12 cellular contexts compared by ENCODE assay signal in genomic region chr12:67358686-67359374, GRCh38.
DNase-seq lines count a peak whose midpoint lies in the region; ATAC-seq, FAIRE-seq and TF ChIP-seq lines count a peak whose summit lies in the region.
"Had no signal": no experiment of that assay in that cellular context is flagged by ENCODE, and none has a peak within 500 bp of the region (broad histone marks: within the 10 kb centered on the region; RNA-seq: fewer than 3 reads in every experiment).

No MANE protein-coding gene starts in this region.

- POLR2A ChIA-PET in CD8-positive, alpha-beta memory T cell (lab: Charles Lee) = no interaction called here

- FAIRE-seq in endometrium (lab: Jason Lieb, UNC) = peak; percentile 48

- peaks cover 40% of the 10 kb centered on the region for H3K27me3 ChIP-seq in BE2C
- no peaks in the 10 kb centered on the region for H3K27me3 ChIP-seq in CD8-positive, alpha-beta memory T cell (ENCODE audit: insufficient read depth, low read length, poor library complexity, severe bottlenecking)

- no peaks in the 10 kb centered on the region for H3K36me3 ChIP-seq in BE2C
- H3K36me3 ChIP-seq in CD8-positive, alpha-beta memory T cell (ENCODE audit: insufficient read depth, low read length) = no peaks in the 10 kb centered on the region
- H3K36me3 ChIP-seq: HAP-1 had no signal

- no peak overlapping the region for H3K27ac ChIP-seq in CD8-positive, alpha-beta memory T cell (ENCODE audit: low read depth, low read length)
- H3K27ac ChIP-seq: coronary artery had no signal

- H3K4me3 ChIP-seq in skeletal muscle cell (ENCODE audit: low read depth, low read length) = no peak overlapping the region
- no peak overlapping the region for H3K4me3 ChIP-seq in BE2C (ENCODE audit: low read depth, low read length)
- no peak overlapping the region for H3K4me3 ChIP-seq in CD8-positive, alpha-beta memory T cell (ENCODE audit: low read length)
- H3K4me3 ChIP-seq: coronary artery, HAP-1 had no signal

- H3K9me3 ChIP-seq in BE2C = no peaks in the 10 kb centered on the region
- no peaks in the 10 kb centered on the region for H3K9me3 ChIP-seq in CD8-positive, alpha-beta memory T cell (ENCODE audit: low read length)
- H3K9me3 ChIP-seq: HAP-1 had no signal

- peaks cover 0 to 6% (median 0%) of the 10 kb centered on the region in 3 donors for H3K36me3 Mint-ChIP-seq in CD8-positive, alpha-beta memory T cell
- H3K36me3 Mint-ChIP-seq: IgD-negative memory B cell had no signal

- peak; percentile 49 for ATAC-seq in GM21390 (IDR thresholded peaks at IDR 0.05; ENCODE audit: unreplicated experiment)
- ATAC-seq: activated CD8-positive, alpha-beta memory T cell treated with anti-CD3 and anti-CD28 coated beads, Interleukin-2, amount 10 ng/mL, durations not matched to agents 7 days and 5 days had no signal

- peaks cover 4% of the 10 kb centered on the region for H3K4me1 ChIP-seq in BE2C
- peaks cover 4% of the 10 kb centered on the region for H3K4me1 ChIP-seq in CD8-positive, alpha-beta memory T cell (ENCODE audit: insufficient read depth, low read length)

- no peaks in the 10 kb centered on the region for H3K9me3 Mint-ChIP-seq in CD8-positive, alpha-beta memory T cell

- H3K4me1 Mint-ChIP-seq in CD8-positive, alpha-beta memory T cell = peaks cover 8 to 15% (median 10%) of the 10 kb centered on the region in 3 donors

- no peak overlapping the region for H3K4me3 Mint-ChIP-seq in CD8-positive, alpha-beta memory T cell
- H3K4me3 Mint-ChIP-seq: activated CD8-positive, alpha-beta memory T cell treated with anti-CD3 and anti-CD28 coated beads, Interleukin-2, amount 10 ng/mL, durations not matched to agents 7 days and 5 days; IgD-negative memory B cell had no signal

- H3K27ac Mint-ChIP-seq in CD8-positive, alpha-beta memory T cell = no peak overlapping the region
- H3K27ac Mint-ChIP-seq: activated CD8-positive, alpha-beta memory T cell treated with anti-CD3 and anti-CD28 coated beads, Interleukin-2, amount 10 ng/mL, durations not matched to agents 7 days and 5 days had no signal

- CTCF ChIA-PET in CD8-positive, alpha-beta memory T cell (lab: Charles Lee) = interaction anchor here (1.0 to 9.7 kb wide), 2 partner anchors 84 to 582 kb away, joined by 3 to 142 read pairs; no protein-coding TSS in a partner anchor

- DNase-seq in NCI-H2107 treated with DMSO at 0.1 percent for 48 hours (lab: John Stamatoyannopoulos, UW; ENCODE audit: unreplicated experiment) = peak; percentile 97
- peak; percentile 95 for DNase-seq in skeletal muscle cell (ENCODE audit: low read depth)
- DNase-seq in BE2C = no peak
- DNase-seq in CD8-positive, alpha-beta memory T cell = no peak
- DNase-seq in activated CD4-positive, alpha-beta T cell treated with anti-CD3 and anti-CD28 coated beads for 1 hour = no peak
- DNase-seq: activated CD8-positive, alpha-beta memory T cell treated with anti-CD3 and anti-CD28 coated beads, Interleukin-2, amount 10 ng/mL, durations not matched to agents 7 days and 5 days; RPMI8226 had no signal

- TF ChIP-seq CTCF in BE2C (IDR thresholded peaks at IDR 0.05; ENCODE audit: low read depth, low read length) = no peak

- peaks cover 0 to 4% of the 10 kb centered on the region in 2 donors for H3K27me3 Mint-ChIP-seq in CD8-positive, alpha-beta memory T cell
- H3K27me3 Mint-ChIP-seq: activated CD8-positive, alpha-beta memory T cell treated with anti-CD3 and anti-CD28 coated beads, Interleukin-2, amount 10 ng/mL, durations not matched to agents 7 days and 5 days; IgD-negative memory B cell had no signal

Comparison
In these comparisons a context has a peak if more than half of its experiments do, and no peak if none do; other contexts are left out.
1. DNase-seq: peak in NCI-H2107 treated with DMSO at 0.1 percent for 48 hours (single experiment) and skeletal muscle cell (single experiment); none in BE2C (single experiment), CD8-positive, alpha-beta memory T cell (0 of 5) and activated CD4-positive, alpha-beta T cell treated with anti-CD3 and anti-CD28 coated beads for 1 hour (single experiment).